In the genomic region with DNA sequence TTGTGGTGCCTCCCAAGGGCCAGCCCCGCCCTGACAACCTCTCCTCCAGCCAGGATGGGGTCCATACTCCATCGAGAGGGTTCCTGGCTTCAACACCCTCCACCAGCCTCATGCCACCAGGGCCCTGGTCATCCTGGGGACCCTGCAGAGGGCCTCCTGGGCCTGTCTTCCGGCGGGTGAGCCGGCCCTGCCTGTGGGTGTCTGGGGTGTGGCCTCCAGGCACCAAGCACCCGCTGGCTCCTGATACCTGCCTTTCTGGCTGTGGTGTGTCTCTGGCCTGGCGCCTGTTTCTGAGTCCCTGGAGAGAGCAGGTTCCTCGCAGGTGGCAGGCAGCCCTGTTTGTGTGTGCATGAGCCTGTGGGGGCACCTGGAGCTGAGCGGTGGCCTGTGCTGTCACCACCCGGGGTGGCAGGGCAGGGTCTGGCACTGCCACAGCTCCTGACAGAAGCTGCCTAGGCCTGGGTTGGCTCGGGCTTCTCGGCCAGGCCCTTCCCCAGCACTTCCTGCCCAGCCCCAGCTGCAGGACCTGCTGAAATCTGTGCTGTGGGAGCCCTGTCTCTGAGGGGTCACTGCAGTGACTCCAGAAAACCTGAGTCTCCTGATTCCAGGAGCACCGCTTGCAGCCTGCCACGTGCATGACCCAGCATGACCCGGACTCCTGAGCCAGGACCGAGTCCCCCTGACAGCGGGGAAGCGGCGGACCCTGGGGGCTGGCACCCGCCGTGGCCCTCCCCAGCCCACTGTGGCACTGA, we compare ENCODE assay signal across 5 cellular contexts. TPM values are rescaled to one million over a fixed set of nuclear protein-coding genes. Genes with fewer than 3 reads are reported as not detected.
DNase-seq lines count a peak whose midpoint lies in the region; ATAC-seq and TF ChIP-seq lines count a peak whose summit lies in the region.

No MANE protein-coding gene starts in this region.

- peaks cover 0 to 9% (median 2%) of the 10 kb centered on the region in 6 donors for H3K36me3 ChIP-seq in spleen

- in situ Hi-C loops in KBM-7 (cut with MboI; ENCODE audit: low pct_unique_long_range_greater_than_20kb, low sequenced_read_pairs), result no loop called here

- H3K9me3 Mint-ChIP-seq in activated naive CD8-positive, alpha-beta T cell treated with anti-CD3 and anti-CD28 coated beads, Interleukin-2, amount 10 ng/mL, durations not matched to agents 7 days and 5 days, result no peaks in the 10 kb centered on the region

- H3K4me1 ChIP-seq in spleen, result peaks cover 29 to 70% (median 57%) of the 10 kb centered on the region in 6 donors

- H3K27me3 ChIP-seq in spleen (replicated peaks in 1 of 7), result peaks cover 0 to 14% (median 0%) of the 10 kb centered on the region in 7 donors

- peak; percentile 18 for ATAC-seq in activated naive CD8-positive, alpha-beta T cell treated with anti-CD3 and anti-CD28 coated beads, Interleukin-2, amount 10 ng/mL, durations not matched to agents 7 days and 5 days (ENCODE audit: low read depth)
- ATAC-seq in HG02763 (IDR thresholded peaks at IDR 0.05; ENCODE audit: unreplicated experiment), result no peak

- 36 to 44% (median 38%) methylated on average over 12 to 21 of the region's 21 CpGs; no CpG with 5 or more reads in 1 of the 5 donors for whole genome bisulfite sequencing in spleen, 5 donors

- peak overlapping the region; percentile 60 for H3K4me3 Mint-ChIP-seq in activated naive CD8-positive, alpha-beta T cell treated with anti-CD3 and anti-CD28 coated beads, Interleukin-2, amount 10 ng/mL, durations not matched to agents 7 days and 5 days

- no peak for TF ChIP-seq POLR2A in spleen (IDR thresholded peaks at IDR 0.05)

- peak overlapping the region in 4 of 8 donors; percentile 12 to 54 (median 21) for H3K4me3 ChIP-seq in spleen

- TF ChIP-seq CTCF in spleen (IDR thresholded peaks at IDR 0.05 in 8 of 11, conservative IDR thresholded peaks at IDR 0.05 in 3 of 11), result no peak

- peak overlapping the region; percentile 45 to 89 (median 71) for H3K27ac ChIP-seq in spleen

- H3K9me3 ChIP-seq in spleen, result no peaks in the 10 kb centered on the region

- peak; percentile 21 for DNase-seq in KBM-7
- DNase-seq in activated naive CD8-positive, alpha-beta T cell treated with anti-CD3 and anti-CD28 coated beads, Interleukin-2, amount 10 ng/mL, durations not matched to agents 7 days and 5 days, result peak; percentile 66
- DNase-seq in spleen, result peak; percentile 90
- DNase-seq in NCI-H1694 (lab: John Stamatoyannopoulos, UW), result no peak

- peak overlapping the region; percentile 88 for H3K27ac Mint-ChIP-seq in activated naive CD8-positive, alpha-beta T cell treated with anti-CD3 and anti-CD28 coated beads, Interleukin-2, amount 10 ng/mL, durations not matched to agents 7 days and 5 days

- H3K36me3 Mint-ChIP-seq in activated naive CD8-positive, alpha-beta T cell treated with anti-CD3 and anti-CD28 coated beads, Interleukin-2, amount 10 ng/mL, durations not matched to agents 7 days and 5 days, result no peaks in the 10 kb centered on the region

- POLR2A ChIA-PET in activated naive CD8-positive, alpha-beta T cell treated with anti-CD3 and anti-CD28 coated beads, Interleukin-2, amount 10 ng/mL, durations not matched to agents 7 days and 5 days (lab: Charles Lee), result interaction anchor here (0.9 to 3.3 kb wide), 6 partner anchors 9 to 115 kb away, joined by 3 to 26 read pairs (median 4); a partner anchor contains a TSS

- intact Hi-C loops in spleen (cut with DNase I; ENCODE audit: low total_unique reads), result loop anchor here (10.0 kb wide), 1 partner anchor 113 kb away; no protein-coding TSS in a partner anchor

- no peaks in the 10 kb centered on the region for H3K27me3 Mint-ChIP-seq in activated naive CD8-positive, alpha-beta T cell treated with anti-CD3 and anti-CD28 coated beads, Interleukin-2, amount 10 ng/mL, durations not matched to agents 7 days and 5 days

- H3K4me1 Mint-ChIP-seq in activated naive CD8-positive, alpha-beta T cell treated with anti-CD3 and anti-CD28 coated beads, Interleukin-2, amount 10 ng/mL, durations not matched to agents 7 days and 5 days, result peaks cover 26% of the 10 kb centered on the region

RNA-seq across cellular contexts. Expression of a gene that starts 18.4 kb away (rescaled TPM):
- 10 to 100 TPM; 90.8 to 91.0 TPM for total RNA-seq in activated naive CD8-positive, alpha-beta T cell treated with anti-CD3 and anti-CD28 coated beads, Interleukin-2, amount 10 ng/mL, durations not matched to agents 7 days and 5 days
- total RNA-seq in spleen, result 100 to 1,000 TPM in 3 of 7 donors, 10 to 100 TPM in 4; 43.3 to 177 (median 99.1) TPM
- 10 to 100 TPM; 10.1 to 27.2 (median 20.4) TPM for polyA plus RNA-seq in spleen

RNA-seq across cellular contexts. Expression of a gene that starts 20.6 kb away (rescaled TPM):
- total RNA-seq in activated naive CD8-positive, alpha-beta T cell treated with anti-CD3 and anti-CD28 coated beads, Interleukin-2, amount 10 ng/mL, durations not matched to agents 7 days and 5 days, result under 1 TPM in 1 of 2 experiments, not detected in 1; 0.11 TPM
- total RNA-seq in spleen, result 10 to 100 TPM in 1 of 7 donors, 1 to 10 TPM in 6; 1.7 to 10.4 (median 3.4) TPM
- 1 to 10 TPM in 2 of 3 donors, under 1 TPM in 1; 0.76 to 6.3 (median 2.9) TPM for polyA plus RNA-seq in spleen

RNA-seq across cellular contexts. Expression of a gene that starts 28.2 kb away (rescaled TPM):
- total RNA-seq in activated naive CD8-positive, alpha-beta T cell treated with anti-CD3 and anti-CD28 coated beads, Interleukin-2, amount 10 ng/mL, durations not matched to agents 7 days and 5 days, result not detected
- under 1 TPM in 3 of 7 donors, not detected in 4; 0.41 to 0.54 (median 0.43) TPM for total RNA-seq in spleen
- polyA plus RNA-seq in spleen, result under 1 TPM; 0.10 to 0.23 (median 0.13) TPM

RNA-seq across cellular contexts. Expression of a gene that starts 50.4 kb away (rescaled TPM):
- 10 to 100 TPM; 56.4 to 69.3 TPM for total RNA-seq in activated naive CD8-positive, alpha-beta T cell treated with anti-CD3 and anti-CD28 coated beads, Interleukin-2, amount 10 ng/mL, durations not matched to agents 7 days and 5 days
- 10 to 100 TPM; 40.2 to 61.2 (median 51.9) TPM for total RNA-seq in spleen
- polyA plus RNA-seq in spleen, result 100 to 1,000 TPM in 2 of 3 donors, 10 to 100 TPM in 1; 85.2 to 201 (median 132) TPM

RNA-seq across cellular contexts. Expression of a gene that starts 50.5 kb away (rescaled TPM):
- total RNA-seq in activated naive CD8-positive, alpha-beta T cell treated with anti-CD3 and anti-CD28 coated beads, Interleukin-2, amount 10 ng/mL, durations not matched to agents 7 days and 5 days, result 10 to 100 TPM; 44.5 to 47.4 TPM
- 10 to 100 TPM; 26.3 to 33.1 (median 29.2) TPM for total RNA-seq in spleen
- 10 to 100 TPM; 43.3 to 50.6 (median 44.7) TPM for polyA plus RNA-seq in spleen
